22 cellular contexts compared by ENCODE assay signal in the genomic region with DNA sequence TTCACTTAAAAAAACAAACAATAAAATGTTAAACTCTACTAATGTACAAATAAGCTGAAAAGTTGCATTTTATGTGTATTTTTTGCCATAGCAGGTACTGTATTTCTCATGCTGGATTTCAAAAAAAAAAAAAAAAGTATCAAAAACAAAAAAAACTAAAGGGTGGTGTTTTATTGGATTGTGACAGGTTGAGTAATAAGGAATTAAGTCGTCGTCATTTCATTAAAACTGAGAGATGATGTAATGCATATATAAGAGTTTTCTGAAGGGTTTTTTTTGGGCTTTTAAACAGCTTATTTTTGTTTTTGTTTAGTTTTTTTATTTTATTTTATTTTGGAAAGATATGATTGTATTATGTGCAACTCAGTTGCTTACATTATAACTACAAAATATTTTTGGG. TPM values are rescaled to one million over a fixed set of nuclear protein-coding genes. Genes with fewer than 3 reads are reported as not detected.
A peak's percentile ranks its signal among the peaks of the same experiment; 100 is the strongest.
DNase-seq lines count a peak whose midpoint lies in the region; ATAC-seq and FAIRE-seq lines count a peak whose summit lies in the region.
"Had no signal": no experiment of that assay in that cellular context is flagged by ENCODE, and none has a peak within 500 bp of the region (broad histone marks: within the 10 kb centered on the region; RNA-seq: fewer than 3 reads in every experiment).

No MANE protein-coding gene starts in this region.

- DNase-seq in activated T-cell treated with anti-CD3 and anti-CD28 coated beads, Interleukin-2, amount 50 U/mL, for 72 hours, result no peak
- DNase-seq in activated T-cell treated with anti-CD3 and anti-CD28 coated beads for 4 hours, result no peak
- no peak for DNase-seq in T-helper 17 cell
- no peak for DNase-seq in natural killer cell treated with Interleukin-12 subunit alpha and Interleukin-12 subunit beta and Interleukin-15 and Interleukin-18, amount 100 ng/mL, for 72 hours (ENCODE audit: low spot score)
- DNase-seq in NCI-H187 (lab: John Stamatoyannopoulos, UW), result no peak
- no peak for DNase-seq in NCI-H2107 (lab: John Stamatoyannopoulos, UW)
- DNase-seq: activated naive CD4-positive, alpha-beta T cell; COR-L47; erythroblast; foreskin melanocyte; hypothalamus; NCI-H1436 treated with DMSO at 0.1 percent for 48 hours; NCI-H2227 treated with DMSO at 0.1 percent for 48 hours; stimulated activated CD4-positive, alpha-beta T cell treated with anti-CD3 and anti-CD28 coated beads, Interleukin-2, amount 100 ng/mL, for 48 hours; stimulated activated naive CD8-positive, alpha-beta T cell treated with anti-CD3 and anti-CD28 coated beads, Interleukin-15, amount 100 ng/mL, for 72 hours; trophoblast cell had no signal

- peak overlapping the region; percentile 55 to 89 for H3K4me3 Mint-ChIP-seq in activated T-cell treated with anti-CD3 and anti-CD28 coated beads, Interleukin-2, amount 50 U/mL, for 72 hours
- H3K4me3 Mint-ChIP-seq in T-helper 17 cell, result peak overlapping the region; percentile 86
- peak overlapping the region; percentile 51 for H3K4me3 Mint-ChIP-seq in natural killer cell treated with Interleukin-12 subunit alpha and Interleukin-12 subunit beta and Interleukin-15 and Interleukin-18, amount 100 ng/mL, for 72 hours

- no peaks in the 10 kb centered on the region for H3K9me3 ChIP-seq in T-helper 17 cell (ENCODE audit: control insufficient read depth, low read length, poor library complexity, severe bottlenecking)
- H3K9me3 ChIP-seq: ascending aorta, HAP-1, neutrophil had no signal

- no peaks in the 10 kb centered on the region for H3K27me3 Mint-ChIP-seq in activated T-cell treated with anti-CD3 and anti-CD28 coated beads, Interleukin-2, amount 50 U/mL, for 72 hours (ENCODE audit: low read depth)
- H3K27me3 Mint-ChIP-seq in T-helper 17 cell, result no peaks in the 10 kb centered on the region
- no peaks in the 10 kb centered on the region for H3K27me3 Mint-ChIP-seq in natural killer cell treated with Interleukin-12 subunit alpha and Interleukin-12 subunit beta and Interleukin-15 and Interleukin-18, amount 100 ng/mL, for 72 hours
- H3K27me3 Mint-ChIP-seq: stimulated activated naive CD8-positive, alpha-beta T cell treated with anti-CD3 and anti-CD28 coated beads, Interleukin-15, amount 100 ng/mL, for 72 hours had no signal

- FAIRE-seq in G401.6 (lab: Jason Lieb, UNC), result peak; percentile 70
- FAIRE-seq: islet of Langerhans had no signal

- no peak for ATAC-seq in activated T-cell treated with anti-CD3 and anti-CD28 coated beads, Interleukin-2, amount 50 U/mL, for 72 hours (replicated peaks in 1 of 2)
- ATAC-seq in T-helper 17 cell (peak; percentile 31), GM19395 (IDR thresholded peaks at IDR 0.05; ENCODE audit: unreplicated experiment) (no peak)
- ATAC-seq in natural killer cell treated with Interleukin-12 subunit alpha and Interleukin-12 subunit beta and Interleukin-15 and Interleukin-18, amount 100 ng/mL, for 72 hours, result no peak

- H3K4me1 Mint-ChIP-seq in activated T-cell treated with anti-CD3 and anti-CD28 coated beads, Interleukin-2, amount 50 U/mL, for 72 hours (ENCODE audit: low read depth), result peaks cover 72% of the 10 kb centered on the region
- peaks cover 60% of the 10 kb centered on the region for H3K4me1 Mint-ChIP-seq in T-helper 17 cell
- peaks cover 18 to 38% of the 10 kb centered on the region in 2 donors for H3K4me1 Mint-ChIP-seq in natural killer cell treated with Interleukin-12 subunit alpha and Interleukin-12 subunit beta and Interleukin-15 and Interleukin-18, amount 100 ng/mL, for 72 hours (ENCODE audit: low read depth in 2 of 2)

- H3K9me3 Mint-ChIP-seq in activated T-cell treated with anti-CD3 and anti-CD28 coated beads, Interleukin-2, amount 50 U/mL, for 72 hours, result no peaks in the 10 kb centered on the region
- H3K9me3 Mint-ChIP-seq in natural killer cell treated with Interleukin-12 subunit alpha and Interleukin-12 subunit beta and Interleukin-15 and Interleukin-18, amount 100 ng/mL, for 72 hours, result no peaks in the 10 kb centered on the region
- H3K9me3 Mint-ChIP-seq: stimulated activated naive CD8-positive, alpha-beta T cell treated with anti-CD3 and anti-CD28 coated beads, Interleukin-15, amount 100 ng/mL, for 72 hours had no signal

- H3K27ac Mint-ChIP-seq in activated T-cell treated with anti-CD3 and anti-CD28 coated beads, Interleukin-2, amount 50 U/mL, for 72 hours, result peak overlapping the region; percentile 95
- peak overlapping the region; percentile 97 for H3K27ac Mint-ChIP-seq in T-helper 17 cell
- peak overlapping the region; percentile 60 to 77 for H3K27ac Mint-ChIP-seq in natural killer cell treated with Interleukin-12 subunit alpha and Interleukin-12 subunit beta and Interleukin-15 and Interleukin-18, amount 100 ng/mL, for 72 hours

- H3K36me3 Mint-ChIP-seq in activated T-cell treated with anti-CD3 and anti-CD28 coated beads, Interleukin-2, amount 50 U/mL, for 72 hours (ENCODE audit: insufficient read depth in 2 of 2), result peaks cover 0 to 6% of the 10 kb centered on the region in 2 donors
- peaks cover 4% of the 10 kb centered on the region for H3K36me3 Mint-ChIP-seq in T-helper 17 cell (ENCODE audit: low read depth)
- no peaks in the 10 kb centered on the region for H3K36me3 Mint-ChIP-seq in natural killer cell treated with Interleukin-12 subunit alpha and Interleukin-12 subunit beta and Interleukin-15 and Interleukin-18, amount 100 ng/mL, for 72 hours

RNA-seq across cellular contexts. Expression of a gene that starts 10.9 kb away (rescaled TPM):
- total RNA-seq in activated T-cell treated with anti-CD3 and anti-CD28 coated beads, Interleukin-2, amount 50 U/mL, for 72 hours, result 100 to 1,000 TPM in 1 of 2 donors, 10 to 100 TPM in 1; 98.7 to 102 TPM
- total RNA-seq in T-helper 17 cell, result 10 to 100 TPM; 59.2 to 67.5 TPM
- 100 to 1,000 TPM in 1 of 2 donors, 10 to 100 TPM in 1; 87.1 to 103 TPM for total RNA-seq in natural killer cell treated with Interleukin-12 subunit alpha and Interleukin-12 subunit beta and Interleukin-15 and Interleukin-18, amount 100 ng/mL, for 72 hours

RNA-seq across cellular contexts. Expression of a gene that starts 35.0 kb away (rescaled TPM):
- 10 to 100 TPM; 47.1 to 55.8 TPM for total RNA-seq in activated T-cell treated with anti-CD3 and anti-CD28 coated beads, Interleukin-2, amount 50 U/mL, for 72 hours
- total RNA-seq in T-helper 17 cell, result 10 to 100 TPM; 56.7 to 79.4 TPM
- total RNA-seq in natural killer cell treated with Interleukin-12 subunit alpha and Interleukin-12 subunit beta and Interleukin-15 and Interleukin-18, amount 100 ng/mL, for 72 hours, result 10 to 100 TPM; 59.2 to 74.7 TPM
